ENCODE assay signal across 23 cellular contexts in the genomic region with DNA sequence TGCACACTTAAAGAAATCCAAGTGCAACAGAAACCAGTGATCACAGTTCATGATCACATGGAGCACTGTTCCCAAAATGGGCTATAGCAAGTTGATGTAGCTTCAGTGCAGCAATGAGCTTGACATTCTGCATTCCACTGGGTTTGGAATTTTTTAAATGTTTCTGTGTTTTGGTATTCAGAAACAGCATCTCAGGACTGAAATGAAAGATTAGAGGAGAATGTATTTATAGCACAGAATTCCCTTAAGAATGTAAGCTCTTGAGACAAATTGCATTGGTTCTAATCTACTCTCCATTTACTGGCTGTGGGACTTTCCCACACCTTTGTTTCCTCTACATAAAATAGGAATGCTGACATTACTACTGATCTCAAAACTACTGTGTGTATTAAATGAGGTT.
"Had no signal": no experiment of that assay in that cellular context is flagged by ENCODE, and none has a peak within 500 bp of the region (broad histone marks: within the 10 kb centered on the region; RNA-seq: fewer than 3 reads in every experiment).

No MANE protein-coding gene starts in this region.

- H3K4me3 ChIP-seq: cardiac muscle cell, left ventricle myocardium inferior, pancreas, psoas muscle, spleen, testis, uterus had no signal

- H3K27ac ChIP-seq: cardiac muscle cell, pancreas, psoas muscle, spleen, testis, uterus had no signal

- H3K4me3 Mint-ChIP-seq: activated CD4-positive, alpha-beta T cell treated with anti-CD3 and anti-CD28 coated beads for 36 hours; activated CD8-positive, alpha-beta memory T cell treated with anti-CD3 and anti-CD28 coated beads, Interleukin-2, amount 10 ng/mL, durations not matched to agents 7 days and 5 days; activated CD8-positive, alpha-beta T cell treated with anti-CD3 and anti-CD28 coated beads, Interleukin-2, amount 10 ng/mL, durations not matched to agents 7 days and 5 days; activated naive CD4-positive, alpha-beta T cell treated with anti-CD3 and anti-CD28 coated beads, Interleukin-2, amount 50 U/mL, for 24 hours; activated naive CD8-positive, alpha-beta T cell treated with anti-CD3 and anti-CD28 coated beads, Interleukin-2, amount 50 U/mL, for 24 hours; brain; naive thymus-derived CD8-positive, alpha-beta T cell; neural crest cell; type B pancreatic cell had no signal

- H3K9me3 ChIP-seq: left ventricle myocardium inferior, pancreas, psoas muscle, spleen, testis, uterus had no signal

- DNase-seq: activated CD4-positive, alpha-beta T cell treated with anti-CD3 and anti-CD28 coated beads for 36 hours; activated CD4-positive, CD25-positive, alpha-beta regulatory T cell; activated CD8-positive, alpha-beta memory T cell treated with anti-CD3 and anti-CD28 coated beads, Interleukin-2, amount 10 ng/mL, durations not matched to agents 7 days and 5 days; activated CD8-positive, alpha-beta T cell treated with anti-CD3 and anti-CD28 coated beads, Interleukin-2, amount 10 ng/mL, durations not matched to agents 7 days and 5 days; activated naive CD8-positive, alpha-beta T cell treated with anti-CD3 and anti-CD28 coated beads, Interleukin-2, amount 50 U/mL, for 24 hours; activated T-cell treated with anti-CD3 and anti-CD28 coated beads, Interleukin-2, amount 50 U/mL, for 48 hours; islet precursor cell; left ventricle myocardium inferior; naive thymus-derived CD8-positive, alpha-beta T cell; nucleus accumbens; pancreas; psoas muscle; spleen; stimulated activated naive CD4-positive, alpha-beta T cell treated with Interleukin-2 at 50 U/mL for 16 hours; testis; uterus had no signal

- H3K36me3 Mint-ChIP-seq: activated CD8-positive, alpha-beta memory T cell treated with anti-CD3 and anti-CD28 coated beads, Interleukin-2, amount 10 ng/mL, durations not matched to agents 7 days and 5 days; activated naive CD4-positive, alpha-beta T cell treated with anti-CD3 and anti-CD28 coated beads, Interleukin-2, amount 50 U/mL, for 24 hours; brain; naive thymus-derived CD8-positive, alpha-beta T cell; type B pancreatic cell had no signal

- H3K27me3 ChIP-seq: cardiac muscle cell, spleen, testis, uterus had no signal

- H3K4me1 Mint-ChIP-seq: activated CD4-positive, alpha-beta T cell treated with anti-CD3 and anti-CD28 coated beads for 36 hours; activated CD8-positive, alpha-beta memory T cell treated with anti-CD3 and anti-CD28 coated beads, Interleukin-2, amount 10 ng/mL, durations not matched to agents 7 days and 5 days; activated naive CD4-positive, alpha-beta T cell treated with anti-CD3 and anti-CD28 coated beads, Interleukin-2, amount 50 U/mL, for 24 hours; activated naive CD8-positive, alpha-beta T cell treated with anti-CD3 and anti-CD28 coated beads, Interleukin-2, amount 50 U/mL, for 24 hours; naive thymus-derived CD8-positive, alpha-beta T cell; neural crest cell had no signal

- H3K27me3 Mint-ChIP-seq: brain, type B pancreatic cell had no signal

- H3K9me3 Mint-ChIP-seq: activated naive CD4-positive, alpha-beta T cell treated with anti-CD3 and anti-CD28 coated beads, Interleukin-2, amount 50 U/mL, for 24 hours; activated naive CD8-positive, alpha-beta T cell treated with anti-CD3 and anti-CD28 coated beads, Interleukin-2, amount 50 U/mL, for 24 hours; activated T-helper 2 cell treated with anti-CD3 and anti-CD28 coated beads, Interferon-gamma antibody, Interleukin-2, Interleukin-4, amounts not matched to agents 10 μg/mL and 5 μg/mL and 100 μg/mL, durations not matched to agents 14 hours and 24 hours and 36 hours; brain; naive thymus-derived CD8-positive, alpha-beta T cell; neural crest cell; type B pancreatic cell had no signal

- H3K27ac Mint-ChIP-seq: activated CD4-positive, alpha-beta T cell treated with anti-CD3 and anti-CD28 coated beads for 36 hours; activated CD8-positive, alpha-beta memory T cell treated with anti-CD3 and anti-CD28 coated beads, Interleukin-2, amount 10 ng/mL, durations not matched to agents 7 days and 5 days; activated CD8-positive, alpha-beta T cell treated with anti-CD3 and anti-CD28 coated beads, Interleukin-2, amount 10 ng/mL, durations not matched to agents 7 days and 5 days; activated naive CD4-positive, alpha-beta T cell treated with anti-CD3 and anti-CD28 coated beads, Interleukin-2, amount 50 U/mL, for 24 hours; activated naive CD8-positive, alpha-beta T cell treated with anti-CD3 and anti-CD28 coated beads, Interleukin-2, amount 50 U/mL, for 24 hours; activated T-helper 2 cell treated with anti-CD3 and anti-CD28 coated beads, Interferon-gamma antibody, Interleukin-2, Interleukin-4, amounts not matched to agents 10 μg/mL and 5 μg/mL and 100 μg/mL, durations not matched to agents 14 hours and 24 hours and 36 hours; brain; naive thymus-derived CD8-positive, alpha-beta T cell; type B pancreatic cell had no signal

- ATAC-seq: activated CD4-positive, alpha-beta T cell treated with anti-CD3 and anti-CD28 coated beads for 36 hours; activated CD8-positive, alpha-beta memory T cell treated with anti-CD3 and anti-CD28 coated beads, Interleukin-2, amount 10 ng/mL, durations not matched to agents 7 days and 5 days; activated CD8-positive, alpha-beta T cell treated with anti-CD3 and anti-CD28 coated beads, Interleukin-2, amount 10 ng/mL, durations not matched to agents 7 days and 5 days; activated naive CD8-positive, alpha-beta T cell treated with anti-CD3 and anti-CD28 coated beads, Interleukin-2, amount 50 U/mL, for 24 hours; naive thymus-derived CD8-positive, alpha-beta T cell; pancreas; psoas muscle; right cardiac atrium had no signal

- H3K4me1 ChIP-seq: pancreas, psoas muscle, spleen, testis, uterus had no signal
